Comparison of ENCODE assay signal across 8 cellular contexts in the genomic region with DNA sequence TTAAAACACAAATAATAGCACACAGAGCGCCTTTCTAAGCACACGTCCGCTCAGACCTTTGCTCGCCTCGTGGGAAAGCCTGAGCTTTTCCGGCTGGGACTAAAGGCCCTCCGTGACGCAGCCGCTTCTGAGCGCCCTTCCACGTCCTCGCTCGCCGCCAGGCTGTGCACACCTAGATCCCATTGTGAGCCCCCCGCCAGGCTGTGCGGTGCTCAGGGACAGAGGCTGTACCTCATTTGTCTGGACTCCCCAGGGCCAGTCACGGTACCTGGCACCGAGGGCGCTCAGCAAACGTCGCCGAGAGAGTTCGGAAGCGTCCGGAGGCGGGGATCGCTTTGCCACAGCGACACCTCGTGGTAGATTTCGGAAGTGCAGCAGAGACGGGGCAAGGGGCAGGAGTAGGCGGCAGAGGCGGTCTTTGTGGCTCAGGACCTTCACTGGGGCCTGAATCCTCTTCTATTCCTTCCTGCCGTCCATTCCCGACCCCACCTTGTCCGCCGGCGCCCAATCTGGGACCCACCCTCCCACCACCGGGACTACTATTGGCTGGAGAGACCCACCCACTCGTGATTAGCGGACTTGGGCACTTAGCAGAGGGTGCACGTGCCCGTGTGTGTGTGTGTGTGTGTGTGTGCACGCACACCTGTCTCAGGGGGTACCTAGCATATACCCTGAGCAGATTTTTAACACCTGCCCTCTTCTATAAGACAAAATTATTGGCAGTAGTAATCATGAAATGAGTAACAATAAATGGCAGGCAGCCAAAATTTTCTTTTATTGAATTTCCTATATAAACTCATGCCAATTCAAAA.
A peak's percentile ranks its signal among the peaks of the same experiment; 100 is the strongest.
DNase-seq lines count a peak whose midpoint lies in the region; ATAC-seq and TF ChIP-seq lines count a peak whose summit lies in the region.

No MANE protein-coding gene starts in this region.

- DNase-seq in AML-193 (lab: John Stamatoyannopoulos, UW): peak; percentile 44 to 58
- peak; percentile 40 for DNase-seq in NCI-H748 treated with DMSO at 0.1 percent for 48 hours (lab: John Stamatoyannopoulos, UW)
- peak; percentile 93 for DNase-seq in activated CD8-positive, alpha-beta T cell treated with anti-CD3 and anti-CD28 coated beads for 36 hours
- DNase-seq in effector CD4-positive, alpha-beta T cell: peak; percentile 82
- peak; percentile 71 for DNase-seq in mesenchymal stem cell
- DNase-seq in stimulated activated CD4-positive, alpha-beta T cell treated with anti-CD3 and anti-CD28 coated beads, TNF-alpha, amount 100 ng/mL, for 48 hours (ENCODE audit: low read depth in 3 of 3): peak; percentile 74 to 91 (median 90)

- H3K9me3 ChIP-seq in mesenchymal stem cell (ENCODE audit: control insufficient read depth, low read length): no peaks in the 10 kb centered on the region

- 4% methylated on average over 27 of the region's 44 CpGs for WGBS in mesenchymal stem cell

- peak overlapping the region; percentile 45 to 76 for H3K4me3 ChIP-seq in mesenchymal stem cell (ENCODE audit: insufficient read depth in 1 of 2, low read depth in 1 of 2, low read length in 2 of 2)

- no peak overlapping the region for H3K27ac ChIP-seq in mesenchymal stem cell (ENCODE audit: low read length, poor library complexity, severe bottlenecking)

- no peak overlapping the region for H2BK12ac ChIP-seq in mesenchymal stem cell (ENCODE audit: low read length in 2 of 2)

- H2BK15ac ChIP-seq in mesenchymal stem cell (ENCODE audit: low read depth, poor library complexity, severe bottlenecking): no peak overlapping the region

- peak overlapping the region; percentile 78 for H2AFZ ChIP-seq in mesenchymal stem cell (ENCODE audit: low read depth, low read length)

- H3K4me2 ChIP-seq in mesenchymal stem cell (ENCODE audit: low read length, poor library complexity, severe bottlenecking): peak overlapping the region; percentile 92

- peaks cover 32% of the 10 kb centered on the region for H3K27me3 Mint-ChIP-seq in activated CD8-positive, alpha-beta T cell treated with anti-CD3 and anti-CD28 coated beads for 36 hours

- CTCF ChIA-PET in activated CD8-positive, alpha-beta T cell treated with anti-CD3 and anti-CD28 coated beads for 36 hours (lab: Charles Lee): interaction anchor here (0.6 to 9.5 kb wide), 27 partner anchors 9 to 238 kb away, joined by 3 to 185 read pairs (median 4); no protein-coding TSS in a partner anchor

- peak overlapping the region; percentile 68 for H3K9ac ChIP-seq in mesenchymal stem cell (ENCODE audit: low read length)

- H4K8ac ChIP-seq in mesenchymal stem cell (ENCODE audit: low read length): no peak overlapping the region

- H3K4ac ChIP-seq in mesenchymal stem cell (ENCODE audit: low read depth in 1 of 2, low read length in 2 of 2): no peak overlapping the region

- no peaks in the 10 kb centered on the region for H3K9me3 Mint-ChIP-seq in activated CD8-positive, alpha-beta T cell treated with anti-CD3 and anti-CD28 coated beads for 36 hours

- H3K18ac ChIP-seq in mesenchymal stem cell (ENCODE audit: low read depth in 1 of 2, low read length in 2 of 2): no peak overlapping the region

- peak; percentile 96 for TF ChIP-seq CTCF in activated CD8-positive, alpha-beta T cell treated with anti-CD3 and anti-CD28 coated beads for 36 hours (IDR thresholded peaks at IDR 0.05)

- H3K27ac Mint-ChIP-seq in activated CD8-positive, alpha-beta T cell treated with anti-CD3 and anti-CD28 coated beads for 36 hours: peak overlapping the region; percentile 27

- intact Hi-C loops in activated CD8-positive, alpha-beta T cell treated with anti-CD3 and anti-CD28 coated beads for 36 hours (cut with micrococcal nuclease): loop anchor here (2.0 kb wide), 1 partner anchor 72 kb away; no protein-coding TSS in a partner anchor

- no peaks in the 10 kb centered on the region for H3K79me1 ChIP-seq in mesenchymal stem cell (replicated peaks; ENCODE audit: low read length, poor library complexity, severe bottlenecking)

- no peak overlapping the region for H3K14ac ChIP-seq in mesenchymal stem cell (ENCODE audit: low read length in 2 of 2)

- H3K36me3 Mint-ChIP-seq in activated CD8-positive, alpha-beta T cell treated with anti-CD3 and anti-CD28 coated beads for 36 hours (ENCODE audit: low read depth): no peaks in the 10 kb centered on the region

- no peak overlapping the region for H2BK5ac ChIP-seq in mesenchymal stem cell (ENCODE audit: low read depth, low read length, poor library complexity, severe bottlenecking)

- H2BK120ac ChIP-seq in mesenchymal stem cell (ENCODE audit: low read depth, low read length): no peak overlapping the region

- H3K4me1 ChIP-seq in mesenchymal stem cell (ENCODE audit: control insufficient read depth, insufficient read depth, low read depth, low read length): peaks cover 7% of the 10 kb centered on the region

- ATAC-seq in GM19035 (IDR thresholded peaks at IDR 0.05; ENCODE audit: unreplicated experiment) (peak; percentile 89), HG03442 (IDR thresholded peaks at IDR 0.05; ENCODE audit: unreplicated experiment) (peak; percentile 83)
- ATAC-seq in activated CD8-positive, alpha-beta T cell treated with anti-CD3 and anti-CD28 coated beads for 36 hours: peak; percentile 99

- H3K27me3 ChIP-seq in mesenchymal stem cell (ENCODE audit: control insufficient read depth in 1 of 2, insufficient read depth in 1 of 2, low read length in 2 of 2): peaks cover 70 to 78% of the 10 kb centered on the region in 2 experiments

- H3K23ac ChIP-seq in mesenchymal stem cell (ENCODE audit: low read length in 2 of 2): no peak overlapping the region

- H4K91ac ChIP-seq in mesenchymal stem cell (ENCODE audit: low read length): no peak overlapping the region

- H3K4me1 Mint-ChIP-seq in activated CD8-positive, alpha-beta T cell treated with anti-CD3 and anti-CD28 coated beads for 36 hours (ENCODE audit: low read depth): peaks cover 8% of the 10 kb centered on the region

- no peaks in the 10 kb centered on the region for H3K36me3 ChIP-seq in mesenchymal stem cell (ENCODE audit: control insufficient read depth in 1 of 2, insufficient read depth in 2 of 2, low read depth in 1 of 2, low read length in 2 of 2)

- H2AK5ac ChIP-seq in mesenchymal stem cell (ENCODE audit: low read length, severe bottlenecking): no peak overlapping the region

- H3K4me3 Mint-ChIP-seq in activated CD8-positive, alpha-beta T cell treated with anti-CD3 and anti-CD28 coated beads for 36 hours: peak overlapping the region; percentile 72

- POLR2A ChIA-PET in activated CD8-positive, alpha-beta T cell treated with anti-CD3 and anti-CD28 coated beads for 36 hours (lab: Charles Lee): no interaction called here

Comparison
In these comparisons a context has a peak if more than half of its experiments do, and no peak if none do; other contexts are left out.
1. DNase-seq: peak in every context shown above with its lines; median percentile 93 in activated CD8-positive, alpha-beta T cell treated with anti-CD3 and anti-CD28 coated beads for 36 hours; 90 in stimulated activated CD4-positive, alpha-beta T cell treated with anti-CD3 and anti-CD28 coated beads, TNF-alpha, amount 100 ng/mL, for 48 hours; 82 in effector CD4-positive, alpha-beta T cell; 71 in mesenchymal stem cell; 51 in AML-193; 40 in NCI-H748 treated with DMSO at 0.1 percent for 48 hours.